Comparison of ENCODE assay signal across 1 cellular context in the genomic region with DNA sequence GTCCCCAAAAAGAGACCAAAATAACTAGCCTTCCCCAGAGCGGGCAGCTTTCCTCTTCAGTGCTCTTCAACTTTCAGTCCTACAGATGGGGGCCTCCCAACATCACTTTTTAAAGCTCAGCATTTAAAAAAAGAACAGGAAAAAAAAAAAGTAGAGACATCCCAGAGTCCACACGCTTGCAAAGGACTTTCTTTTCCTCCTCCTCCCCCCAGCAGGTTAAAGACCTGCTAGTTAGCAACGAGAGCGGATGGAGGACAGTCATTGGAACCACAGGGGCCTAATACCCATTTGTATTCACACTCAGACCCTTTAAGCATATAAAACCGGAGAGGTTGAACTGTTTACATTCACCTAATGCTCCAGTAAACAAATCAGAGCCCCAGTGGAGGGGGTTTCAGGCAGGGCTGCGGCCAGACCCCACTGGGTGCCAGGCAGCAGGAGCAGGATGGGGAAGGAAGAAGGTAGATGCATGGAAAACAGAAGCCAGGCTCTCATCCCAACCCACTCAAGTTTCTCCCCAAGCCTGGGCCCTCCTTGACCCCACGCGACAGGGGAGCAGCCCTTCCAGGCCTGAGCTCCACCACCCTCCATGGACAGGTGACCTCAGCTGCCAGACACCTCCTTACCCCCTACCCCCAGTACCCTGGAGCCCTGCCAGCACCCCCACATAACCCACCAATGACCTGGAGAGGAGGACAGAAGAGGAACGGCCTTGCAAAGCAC.
TF ChIP-seq lines count a peak whose summit lies in the region.

No MANE protein-coding gene starts in this region.

TF ChIP-seq in IMR-90, 13 proteins besides CTCF, POLR2A, EP300 and RAD21 (continued from another document):
- TF ChIP-seq, protein P1, sequence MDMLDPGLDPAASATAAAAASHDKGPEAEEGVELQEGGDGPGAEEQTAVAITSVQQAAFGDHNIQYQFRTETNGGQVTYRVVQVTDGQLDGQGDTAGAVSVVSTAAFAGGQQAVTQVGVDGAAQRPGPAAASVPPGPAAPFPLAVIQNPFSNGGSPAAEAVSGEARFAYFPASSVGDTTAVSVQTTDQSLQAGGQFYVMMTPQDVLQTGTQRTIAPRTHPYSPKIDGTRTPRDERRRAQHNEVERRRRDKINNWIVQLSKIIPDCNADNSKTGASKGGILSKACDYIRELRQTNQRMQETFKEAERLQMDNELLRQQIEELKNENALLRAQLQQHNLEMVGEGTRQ (IDR thresholded peaks at IDR 0.05; ENCODE audit: low read depth, low read length) = no peak
